8 cellular contexts compared by ENCODE assay signal in genomic region chr20:56554869-56555268, GRCh38. TPM values are rescaled to one million over a fixed set of nuclear protein-coding genes. Genes with fewer than 3 reads are reported as not detected.
DNase-seq lines count a peak whose midpoint lies in the region; ATAC-seq and TF ChIP-seq lines count a peak whose summit lies in the region.

No MANE protein-coding gene starts in this region.

- BruUV-seq in PC-3 (replicated peaks; lab: Mats Ljungman, UMichigan), result no TSS peak

- H3K27me3 Mint-ChIP-seq in activated naive CD4-positive, alpha-beta T cell treated with anti-CD3 and anti-CD28 coated beads for 36 hours (ENCODE audit: low read depth), result no peaks in the 10 kb centered on the region
- H3K27me3 Mint-ChIP-seq in GM23338 (ENCODE audit: insufficient read depth, low read depth, poor library complexity), result peaks cover 6% of the 10 kb centered on the region

- H3K9me3 ChIP-seq in HUES48 (ENCODE audit: control insufficient read depth, insufficient read depth, low read length), result no peaks in the 10 kb centered on the region
- H3K9me3 ChIP-seq in PC-3 (ENCODE audit: low read length), result no peaks in the 10 kb centered on the region
- no peaks in the 10 kb centered on the region for H3K9me3 ChIP-seq in colonic mucosa

- H3F3A ChIP-seq in GM23338 (replicated peaks; ENCODE audit: low read depth), result no peaks in the 10 kb centered on the region
- H3F3A ChIP-seq in PC-3 (ENCODE audit: low read length, unreplicated experiment), result no peaks in the 10 kb centered on the region

- H3K4me2 ChIP-seq in GM23338 (no peak overlapping the region), PC-3 (ENCODE audit: low read length) (peak overlapping the region; percentile 44)

- H2AFZ ChIP-seq in GM23338 (peak overlapping the region; percentile 18; the same call in 1 of the 2 replicates), PC-3 (ENCODE audit: low read length) (peak overlapping the region; percentile 12; the same call in 1 of the 2 replicates)

- H3K9ac ChIP-seq in HUES48 (ENCODE audit: low read depth, low read length), result no peak overlapping the region
- no peak overlapping the region for H3K9ac ChIP-seq in PC-3 (ENCODE audit: low read length)
- no peak overlapping the region for H3K9ac ChIP-seq in colonic mucosa (ENCODE audit: low read depth in 2 of 2, low read length in 2 of 2)

- peak; percentile 55 for ATAC-seq in GM23338
- peak; percentile 92 for ATAC-seq in PC-3

- no peak for TF ChIP-seq CTCF in GM23338 (conservative IDR thresholded peaks at IDR 0.05; ENCODE audit: low read depth in 2 of 2)
- TF ChIP-seq CTCF in PC-3 (conservative IDR thresholded peaks at IDR 0.05; ENCODE audit: low read depth, low read length), result 0 out of 2 replicates have a peak, but pooled peaks have one; percentile 17
- TF ChIP-seq CTCF in colonic mucosa (IDR thresholded peaks at IDR 0.05), result no peak

- DNase-seq in activated naive CD4-positive, alpha-beta T cell treated with anti-CD3 and anti-CD28 coated beads for 36 hours, result peak; percentile 24
- no peak for DNase-seq in activated naive CD4-positive, alpha-beta T cell treated with anti-CD3 and anti-CD28 coated beads, Interleukin-2, amount 50 U/mL, for 16 hours
- peak; percentile 49 for DNase-seq in GM23338 (ENCODE audit: low spot score)
- peak; percentile 99 for DNase-seq in PC-3
- DNase-seq in colonic mucosa, result peak; percentile 38
- peak; percentile 76 to 97 for DNase-seq in lung microvascular endothelial cell (ENCODE audit: low read depth in 2 of 2)
- DNase-seq in stimulated activated CD4-positive, alpha-beta T cell treated with anti-CD3 and anti-CD28 coated beads, Interleukin-2, amount 100 ng/mL, for 48 hours, result no peak

- CTCF ChIA-PET in activated naive CD4-positive, alpha-beta T cell treated with anti-CD3 and anti-CD28 coated beads for 36 hours (lab: Charles Lee), result interaction anchor here (0.7 kb wide), 1 partner anchor 372 kb away, joined by 3 read pairs; no protein-coding TSS in a partner anchor
- CTCF ChIA-PET in PC-3 (lab: Charles Lee), result interaction anchor here (0.6 to 1.0 kb wide), 4 partner anchors 75 to 506 kb away, joined by 3 to 6 read pairs (median 3); no protein-coding TSS in a partner anchor

- no peak overlapping the region for H3K4me3 Mint-ChIP-seq in activated naive CD4-positive, alpha-beta T cell treated with anti-CD3 and anti-CD28 coated beads for 36 hours
- H3K4me3 Mint-ChIP-seq in GM23338, result no peak overlapping the region

- peaks cover 7% of the 10 kb centered on the region for H3K4me1 Mint-ChIP-seq in activated naive CD4-positive, alpha-beta T cell treated with anti-CD3 and anti-CD28 coated beads for 36 hours (ENCODE audit: low read depth)
- peaks cover 6% of the 10 kb centered on the region for H3K4me1 Mint-ChIP-seq in GM23338

- POLR2A ChIA-PET in PC-3 (lab: Charles Lee; ENCODE audit: unreplicated experiment), result no interaction called here

- H3K4me3 ChIP-seq in GM23338 (no peak overlapping the region), HUES48 (ENCODE audit: low read depth, low read length) (no peak overlapping the region), PC-3 (ENCODE audit: low read length) (peak overlapping the region; percentile 8; the same call in 1 of the 2 replicates), colonic mucosa (no peak overlapping the region)

- no peaks in the 10 kb centered on the region for H3K27me3 ChIP-seq in GM23338 (ENCODE audit: insufficient read depth)
- no peaks in the 10 kb centered on the region for H3K27me3 ChIP-seq in HUES48 (ENCODE audit: control insufficient read depth, insufficient read depth, low read length)
- H3K27me3 ChIP-seq in PC-3 (ENCODE audit: low read length), result no peaks in the 10 kb centered on the region
- no peaks in the 10 kb centered on the region for H3K27me3 ChIP-seq in colonic mucosa

- H3K79me2 ChIP-seq in GM23338 (replicated peaks; ENCODE audit: insufficient read depth), result no peaks in the 10 kb centered on the region
- H3K79me2 ChIP-seq in PC-3 (ENCODE audit: low read length), result no peaks in the 10 kb centered on the region

- H4K20me1 ChIP-seq in GM23338 (replicated peaks; ENCODE audit: insufficient read depth), result no peaks in the 10 kb centered on the region
- H4K20me1 ChIP-seq in PC-3 (ENCODE audit: low read length), result no peaks in the 10 kb centered on the region

- H3K9me3 Mint-ChIP-seq in activated naive CD4-positive, alpha-beta T cell treated with anti-CD3 and anti-CD28 coated beads for 36 hours, result no peaks in the 10 kb centered on the region
- no peaks in the 10 kb centered on the region for H3K9me3 Mint-ChIP-seq in GM23338

- H3K27ac Mint-ChIP-seq in activated naive CD4-positive, alpha-beta T cell treated with anti-CD3 and anti-CD28 coated beads for 36 hours, result no peak overlapping the region
- H3K27ac Mint-ChIP-seq in GM23338, result peak overlapping the region; percentile 56; the same call in 1 of the 2 replicates

- no peaks in the 10 kb centered on the region for H3K36me3 Mint-ChIP-seq in activated naive CD4-positive, alpha-beta T cell treated with anti-CD3 and anti-CD28 coated beads for 36 hours (ENCODE audit: low read depth)
- no peaks in the 10 kb centered on the region for H3K36me3 Mint-ChIP-seq in GM23338 (ENCODE audit: low read depth)

- H3K27ac ChIP-seq in GM23338 (ENCODE audit: low read depth) (no peak overlapping the region), HUES48 (ENCODE audit: low read depth, low read length) (peak overlapping the region; percentile 31), PC-3 (ENCODE audit: low read length) (peak overlapping the region; percentile 42), colonic mucosa (no peak overlapping the region)

- intact Hi-C loops in activated naive CD4-positive, alpha-beta T cell treated with anti-CD3 and anti-CD28 coated beads for 36 hours (cut with micrococcal nuclease), result no loop called here
- intact Hi-C loops in PC-3 (cut with micrococcal nuclease), result loop anchor here (1.0 to 10.0 kb wide), 5 partner anchors 74 to 790 kb away; partner anchors contain the start of gene TFAP2C
- intact Hi-C loops in colonic mucosa (cut with DNase I), result loop anchor here (10.0 kb wide), 2 partner anchors 510 to 790 kb away; no protein-coding TSS in a partner anchor

- H3K9me2 ChIP-seq in GM23338 (ENCODE audit: insufficient read depth) (no peaks in the 10 kb centered on the region), PC-3 (replicated peaks; ENCODE audit: low read length) (no peaks in the 10 kb centered on the region)

- H3K36me3 ChIP-seq in GM23338 (ENCODE audit: insufficient read depth) (no peaks in the 10 kb centered on the region), HUES48 (ENCODE audit: control insufficient read depth, insufficient read depth, low read length) (no peaks in the 10 kb centered on the region), PC-3 (ENCODE audit: low read depth, low read length) (no peaks in the 10 kb centered on the region), colonic mucosa (no peaks in the 10 kb centered on the region)

- H3K4me1 ChIP-seq in GM23338 (ENCODE audit: insufficient read depth) (no peaks in the 10 kb centered on the region), HUES48 (ENCODE audit: control insufficient read depth, insufficient read depth, low read length) (no peaks in the 10 kb centered on the region), PC-3 (ENCODE audit: insufficient read depth, low read length) (peaks cover 15% of the 10 kb centered on the region), colonic mucosa (no peaks in the 10 kb centered on the region)

RNA-seq across cellular contexts. Expression of gene FAM209B, which starts 21.8 kb away (rescaled TPM):
- under 1 TPM; 0.64 to 0.95 TPM for total RNA-seq in activated naive CD4-positive, alpha-beta T cell treated with anti-CD3 and anti-CD28 coated beads for 36 hours
- total RNA-seq in GM23338 (2014; rRNA removed; shearing (Covaris generic)), result not detected in 2 replicates
- 0.68 and 1.1 TPM in 2 replicates for polyA plus RNA-seq in GM23338 (2016; fragmentation: Nextera tagmentation; extraction: Ambion mirVana)
- total RNA-seq in PC-3 (2014; rRNA removed) (0.58 TPM in 1 of 2 replicates, not detected in the other), colonic mucosa (under 1 TPM in 1 of 2 donors, not detected in 1; 0.37 TPM), lung microvascular endothelial cell (not detected in 2 replicates)

RNA-seq across cellular contexts. Expression of gene FAM209A, which starts 30.3 kb away (rescaled TPM):
- total RNA-seq in activated naive CD4-positive, alpha-beta T cell treated with anti-CD3 and anti-CD28 coated beads for 36 hours, result under 1 TPM in 1 of 2 experiments, not detected in 1; 0.31 TPM
- not detected in 2 replicates for total RNA-seq in GM23338 (2014; rRNA removed; shearing (Covaris generic))
- not detected in 2 replicates for polyA plus RNA-seq in GM23338 (2016; fragmentation: Nextera tagmentation; extraction: Ambion mirVana)
- total RNA-seq in PC-3 (2014; rRNA removed) (0.51 and 0.92 TPM in 2 replicates), colonic mucosa (under 1 TPM in 1 of 2 donors, not detected in 1; 0.35 TPM), lung microvascular endothelial cell (not detected in 2 replicates)

Comparison
In these comparisons a context has a peak if more than half of its experiments do, and no peak if none do; other contexts are left out.
1. DNase-seq: peak in activated naive CD4-positive, alpha-beta T cell treated with anti-CD3 and anti-CD28 coated beads for 36 hours (single experiment), GM23338 (single experiment), PC-3 (single experiment), colonic mucosa (single experiment) and lung microvascular endothelial cell (2 of 2); none in activated naive CD4-positive, alpha-beta T cell treated with anti-CD3 and anti-CD28 coated beads, Interleukin-2, amount 50 U/mL, for 16 hours (single experiment) and stimulated activated CD4-positive, alpha-beta T cell treated with anti-CD3 and anti-CD28 coated beads, Interleukin-2, amount 100 ng/mL, for 48 hours (0 of 2).
2. H3K27ac ChIP-seq: peak in HUES48 (single experiment) and PC-3 (single experiment); none in GM23338 (single experiment) and colonic mucosa (single experiment).